ENCODE assay signal across 8 cellular contexts in the genomic region with DNA sequence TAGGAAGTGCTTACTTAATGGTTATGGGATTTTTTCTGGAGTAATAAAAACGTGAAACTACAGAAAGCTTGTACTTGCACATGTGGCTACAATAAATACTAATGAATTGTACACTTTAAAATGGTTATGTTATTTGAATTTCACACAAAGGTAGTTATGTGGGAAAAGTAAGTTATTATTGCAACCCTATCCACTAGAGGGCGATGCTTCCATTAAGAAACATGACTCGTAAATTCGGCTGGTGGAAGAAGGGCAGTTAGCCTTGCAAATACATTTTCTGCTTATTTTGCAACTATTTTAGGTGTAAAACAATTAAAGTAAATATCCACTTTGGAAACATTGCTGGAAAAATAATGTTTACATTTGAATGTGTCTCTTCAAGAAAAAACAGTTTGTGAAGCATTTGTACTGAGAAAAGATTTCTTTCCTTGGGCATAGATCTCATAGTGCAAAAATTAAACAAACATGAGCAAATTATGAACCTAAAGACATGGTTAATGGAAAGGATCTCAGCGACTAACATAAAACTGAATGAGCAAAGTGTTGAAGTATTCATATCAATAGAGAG.
DNase-seq lines count a peak whose midpoint lies in the region; ATAC-seq and TF ChIP-seq lines count a peak whose summit lies in the region.

No MANE protein-coding gene starts in this region.

- no peak for TF ChIP-seq EP300 in upper lobe of left lung (IDR thresholded peaks at IDR 0.05)

- no peak overlapping the region for H3K4me3 ChIP-seq in astrocyte of the cerebellum (ENCODE audit: low read depth, low read length)
- H3K4me3 ChIP-seq in kidney epithelial cell (ENCODE audit: low read depth, low read length): no peak overlapping the region
- no peak overlapping the region for H3K4me3 ChIP-seq in upper lobe of left lung

- no peaks in the 10 kb centered on the region for H3K9me3 ChIP-seq in upper lobe of left lung

- peak; percentile 69 for ATAC-seq in HG03103 (IDR thresholded peaks at IDR 0.05; ENCODE audit: low read depth, unreplicated experiment)
- no peak for ATAC-seq in upper lobe of left lung (ENCODE audit: low FRiP score in 2 of 2)

- H3K27me3 ChIP-seq in kidney epithelial cell (ENCODE audit: control insufficient read depth, insufficient read depth, low read length) (no peaks in the 10 kb centered on the region), upper lobe of left lung (no peaks in the 10 kb centered on the region)

- no peak overlapping the region for H3K27ac ChIP-seq in upper lobe of left lung

- H3K4me1 ChIP-seq in upper lobe of left lung: peaks cover 0 to 10% (median 3%) of the 10 kb centered on the region in 4 donors

- peak; percentile 17 for DNase-seq in AG08396 (ENCODE audit: low spot score)
- peak; percentile 85 for DNase-seq in NCI-H2196 (lab: John Stamatoyannopoulos, UW; ENCODE audit: unreplicated experiment)
- DNase-seq in astrocyte of the cerebellum (ENCODE audit: low read depth): peak; percentile 83
- peak; percentile 51 for DNase-seq in kidney epithelial cell (ENCODE audit: low read depth)
- no peak for DNase-seq in upper lobe of left lung
- DNase-seq in GOT3 (lab: John Stamatoyannopoulos, UW): no peak

- no peaks in the 10 kb centered on the region for H3K36me3 ChIP-seq in kidney epithelial cell (ENCODE audit: control insufficient read depth, insufficient read depth, low read length)
- no peaks in the 10 kb centered on the region for H3K36me3 ChIP-seq in upper lobe of left lung

- WGBS in upper lobe of left lung, 2 donors: 2 to 4% methylated on average over 5 of the region's 5 CpGs

- in situ Hi-C loops in astrocyte of the cerebellum (cut with HindIII; ENCODE audit: low sequenced_read_pairs): loop anchor here (5.0 kb wide), 1 partner anchor 471 kb away; no protein-coding TSS in a partner anchor

- no peak for TF ChIP-seq POLR2A in upper lobe of left lung (IDR thresholded peaks at IDR 0.05)

- TF ChIP-seq CTCF in GM12873 (IDR thresholded peaks at IDR 0.05; ENCODE audit: insufficient read depth, low read depth, low read length, missing control alignments) (peak; percentile 62), astrocyte of the cerebellum (IDR thresholded peaks at IDR 0.05; ENCODE audit: low read depth, low read length, missing control alignments) (peak; percentile 59), kidney epithelial cell (IDR thresholded peaks at IDR 0.05; ENCODE audit: insufficient read depth, low read length, poor library complexity, severe bottlenecking) (peak; percentile 69), upper lobe of left lung (IDR thresholded peaks at IDR 0.05) (peak; percentile 43 to 74 (median 64))

Comparison
In these comparisons a context has a peak if more than half of its experiments do, and no peak if none do; other contexts are left out.
1. DNase-seq: peak in AG08396 (single experiment), NCI-H2196 (single experiment), astrocyte of the cerebellum (single experiment) and kidney epithelial cell (single experiment); none in upper lobe of left lung (0 of 2) and GOT3 (single experiment).
2. Peak in every context shown above with its lines, with median percentiles within 50 percentile points of each other: CTCF ChIP-seq.